In the genomic region with DNA sequence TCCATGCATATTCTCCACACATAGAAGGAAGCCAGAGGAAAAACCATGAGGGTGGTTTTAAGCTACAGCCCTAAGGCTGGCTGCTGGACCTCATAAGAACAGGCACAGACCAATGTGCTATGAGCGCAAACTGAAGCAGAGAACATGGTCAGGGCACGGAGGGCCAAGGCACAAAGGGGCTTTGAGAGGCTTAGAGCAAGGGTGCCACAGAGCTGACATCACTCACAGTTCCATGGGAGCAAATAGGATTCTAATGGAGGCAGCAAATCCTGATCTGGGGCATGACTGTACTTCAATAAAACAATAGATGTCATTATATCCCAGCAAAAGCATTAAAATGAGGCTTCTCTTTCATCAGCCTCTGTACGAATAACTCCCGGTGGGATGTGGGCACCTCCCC, we compare ENCODE assay signal across 13 cellular contexts.
"Had no signal": no experiment of that assay in that cellular context is flagged by ENCODE, and none has a peak within 500 bp of the region (broad histone marks: within the 10 kb centered on the region; RNA-seq: fewer than 3 reads in every experiment).

No MANE protein-coding gene starts in this region.

- H3K27me3 ChIP-seq: right atrium auricular region, upper lobe of right lung had no signal

- FAIRE-seq: islet of Langerhans had no signal

- H3K4me1 ChIP-seq: right atrium auricular region, upper lobe of right lung had no signal

- H3K27ac ChIP-seq: epithelial cell of prostate, right atrium auricular region, upper lobe of right lung had no signal

- H3K9me3 ChIP-seq: right atrium auricular region, upper lobe of right lung had no signal

- ATAC-seq: effector memory CD8-positive, alpha-beta T cell; left lobe of liver; SK-N-SH treated with all-trans-retinoic acid at 6 μM for 48 hours; stimulated activated naive B cell treated with anti-CD40 and anti-IgM and Interleukin-4, amounts not matched to agents 10 μg/mL and 1 μg/mL and 100 μg/mL, for 72 hours; upper lobe of right lung had no signal

- H3K4me3 ChIP-seq: right atrium auricular region, smooth muscle cell, upper lobe of right lung had no signal

- H3K36me3 ChIP-seq: right atrium auricular region, upper lobe of right lung had no signal

- DNase-seq: activated CD4-positive, alpha-beta T cell treated with anti-CD3 and anti-CD28 coated beads for 48 hours; activated naive CD4-positive, alpha-beta T cell treated with Interleukin-2 at 50 U/mL for 16 hours; central memory CD4-positive, alpha-beta T cell; effector memory CD8-positive, alpha-beta T cell; mammary epithelial cell; stimulated activated naive B cell treated with anti-CD40 and anti-IgM and Interleukin-4, amounts not matched to agents 10 μg/mL and 1 μg/mL and 100 μg/mL, for 72 hours; upper lobe of right lung had no signal
